Comparison of ENCODE assay signal across 8 cellular contexts in the genomic region with DNA sequence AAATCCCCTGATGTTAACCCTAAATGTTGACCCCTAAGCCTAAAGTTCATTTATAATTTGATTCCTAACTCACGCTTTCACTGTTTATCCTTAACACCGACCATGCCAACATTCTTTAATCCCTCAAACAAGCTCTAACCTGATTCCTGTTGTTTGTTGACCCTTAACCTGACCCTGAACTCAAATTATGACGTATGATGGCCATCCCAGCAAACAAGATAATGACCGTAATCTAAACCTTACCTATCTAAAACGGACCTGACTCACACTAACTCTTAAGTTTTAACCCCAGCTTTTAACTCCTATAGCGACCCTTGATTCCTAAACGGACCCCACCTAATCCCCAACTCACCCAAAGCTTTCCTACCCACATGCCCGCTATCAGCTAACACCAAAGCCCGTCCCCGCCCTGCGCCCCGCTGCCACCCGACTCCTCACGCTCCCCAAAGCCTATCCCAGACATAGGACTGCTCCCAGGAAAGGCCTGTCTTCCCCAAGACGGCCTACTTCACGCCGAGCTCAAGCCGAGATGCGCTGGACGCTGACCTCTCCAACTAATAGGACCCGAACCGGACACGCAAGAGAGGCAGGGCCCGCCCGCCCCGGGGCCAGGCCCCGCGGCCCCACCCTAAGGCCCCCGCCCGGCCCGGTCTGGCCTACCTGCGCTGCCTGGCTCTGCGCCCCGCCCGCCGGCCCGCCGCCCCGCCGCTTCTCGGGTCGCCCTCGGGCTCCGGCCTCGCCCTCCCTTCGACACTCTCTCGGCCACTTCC. TPM values are rescaled to one million over a fixed set of nuclear protein-coding genes. Genes with fewer than 3 reads are reported as not detected.
DNase-seq lines count a peak whose midpoint lies in the region; ATAC-seq and TF ChIP-seq lines count a peak whose summit lies in the region.

No MANE protein-coding gene starts in this region.

- TF ChIP-seq POLR2A in gastroesophageal sphincter (IDR thresholded peaks at IDR 0.05), result peak; percentile 87 to 88

- no peaks in the 10 kb centered on the region for H3K27me3 ChIP-seq in WERI-Rb-1 (ENCODE audit: insufficient read depth, low read depth, severe bottlenecking)
- H3K27me3 ChIP-seq in gastroesophageal sphincter, result no peaks in the 10 kb centered on the region
- H3K27me3 ChIP-seq in smooth muscle cell (ENCODE audit: low read depth), result no peaks in the 10 kb centered on the region

- peak overlapping the region; percentile 86 for H3K9ac ChIP-seq in smooth muscle cell (ENCODE audit: low read depth)

- peaks cover 54% of the 10 kb centered on the region for H4K20me1 ChIP-seq in smooth muscle cell (ENCODE audit: low read depth)

- TF ChIP-seq EP300 in gastroesophageal sphincter (IDR thresholded peaks at IDR 0.05), result no peak

- H3K9me3 ChIP-seq in WERI-Rb-1 (ENCODE audit: severe bottlenecking), result no peaks in the 10 kb centered on the region
- no peaks in the 10 kb centered on the region for H3K9me3 ChIP-seq in gastroesophageal sphincter
- no peaks in the 10 kb centered on the region for H3K9me3 ChIP-seq in smooth muscle cell (replicated peaks; ENCODE audit: low read depth)

- intact Hi-C loops in posterior vena cava (cut with DNase I), result no loop called here

- peaks cover 75% of the 10 kb centered on the region for H3K79me2 ChIP-seq in smooth muscle cell (ENCODE audit: low read depth)

- H2AFZ ChIP-seq in smooth muscle cell (ENCODE audit: low read depth), result no peak overlapping the region

- ATAC-seq in gastroesophageal sphincter (no peak), HG02678 (IDR thresholded peaks at IDR 0.05; ENCODE audit: unreplicated experiment) (no peak)

- 0% methylated on average over 7 to 12 of the region's 47 CpGs for WGBS in gastroesophageal sphincter (ENCODE audit: low coverage in 1 of 2), 2 donors
- WGBS in smooth muscle cell (ENCODE audit: low lambda C conversion rate), result under 1% methylated on average over 29 of the region's 47 CpGs

- H3K27ac ChIP-seq in WERI-Rb-1 (peak overlapping the region; percentile 83), gastroesophageal sphincter (peak overlapping the region; percentile 97 to 100 (median 98)), smooth muscle cell (ENCODE audit: low read depth) (peak overlapping the region; percentile 94)

- H3K4me2 ChIP-seq in smooth muscle cell, result peak overlapping the region; percentile 92

- DNase-seq in stimulated activated CD4-positive, alpha-beta T cell treated with anti-CD3 and anti-CD28 coated beads, Interleukin-2, amount 100 ng/mL, for 24 hours, result peak; percentile 44 to 50
- no peak for DNase-seq in stimulated activated CD4-positive, alpha-beta T cell treated with anti-CD3 and anti-CD28 coated beads, Interleukin-12 subunit alpha, Interleukin-12 subunit beta, amount 100 ng/mL, for 4 hours
- no peak for DNase-seq in WERI-Rb-1
- DNase-seq in smooth muscle cell (lab: John Stamatoyannopoulos, UW; ENCODE audit: unreplicated experiment), result no peak
- no peak for DNase-seq in activated effector memory CD4-positive, alpha-beta T cell treated with Interleukin-2 at 50 U/mL for 16 hours
- DNase-seq in posterior vena cava (ENCODE audit: low spot score), result no peak

- no peak for TF ChIP-seq CTCF in WERI-Rb-1 (IDR thresholded peaks at IDR 0.05; ENCODE audit: low read depth, low read length)
- no peak for TF ChIP-seq CTCF in gastroesophageal sphincter (IDR thresholded peaks at IDR 0.05)
- no peak for TF ChIP-seq CTCF in smooth muscle cell (IDR thresholded peaks at IDR 0.05; ENCODE audit: borderline replicate concordance, insufficient read depth, poor library complexity, severe bottlenecking)

- peak overlapping the region; percentile 57 for H3K4me3 ChIP-seq in WERI-Rb-1 (ENCODE audit: low read depth, low read length)
- peak overlapping the region; percentile 79 to 85 for H3K4me3 ChIP-seq in gastroesophageal sphincter
- H3K4me3 ChIP-seq in smooth muscle cell, result peak overlapping the region; percentile 83

- peaks cover under 1 to 75% (median 24%) of the 10 kb centered on the region in 3 donors for H3K4me1 ChIP-seq in gastroesophageal sphincter
- peaks cover 49% of the 10 kb centered on the region for H3K4me1 ChIP-seq in smooth muscle cell (ENCODE audit: low read depth)

- H3K36me3 ChIP-seq in WERI-Rb-1 (peaks cover 30% of the 10 kb centered on the region), gastroesophageal sphincter (peaks cover 0 to 28% of the 10 kb centered on the region in 2 donors), smooth muscle cell (ENCODE audit: low read depth) (no peaks in the 10 kb centered on the region)

- H3F3A ChIP-seq in smooth muscle cell (ENCODE audit: low read depth), result peaks cover 27% of the 10 kb centered on the region

RNA-seq across cellular contexts. Expression of gene TLN1, which starts 0.4 kb away (rescaled TPM):
- 1,000 to 10,000 TPM in 3 of 4 donors, 100 to 1,000 TPM in 1; 888 to 1,583 (median 1,047) TPM for total RNA-seq in gastroesophageal sphincter
- 130 and 150 TPM in 2 replicates for total RNA-seq in smooth muscle cell
- polyA plus RNA-seq in smooth muscle cell, result 112 and 145 TPM in 2 replicates
- 100 to 1,000 TPM; 816 to 836 TPM for total RNA-seq in posterior vena cava

RNA-seq across cellular contexts. Expression of gene CREB3, which starts 0.9 kb away (rescaled TPM):
- 100 to 1,000 TPM in 1 of 4 donors, 10 to 100 TPM in 3; 75.0 to 104 (median 83.7) TPM for total RNA-seq in gastroesophageal sphincter
- 66.9 and 73.5 TPM in 2 replicates for total RNA-seq in smooth muscle cell
- 81.0 and 99.2 TPM in 2 replicates for polyA plus RNA-seq in smooth muscle cell
- total RNA-seq in posterior vena cava, result 10 to 100 TPM; 41.7 to 53.0 TPM

RNA-seq across cellular contexts. Expression of gene GBA2, which starts 17.4 kb away (rescaled TPM):
- total RNA-seq in gastroesophageal sphincter (10 to 100 TPM; 35.3 to 81.1 (median 54.3) TPM), smooth muscle cell (33.8 and 37.8 TPM in 2 replicates), posterior vena cava (10 to 100 TPM; 50.1 to 57.7 TPM)
- polyA plus RNA-seq in smooth muscle cell, result 35.3 and 52.7 TPM in 2 replicates

RNA-seq across cellular contexts. Expression of gene RGP1, which starts 17.5 kb away (rescaled TPM):
- total RNA-seq in gastroesophageal sphincter (10 to 100 TPM; 19.7 to 34.4 (median 23.4) TPM), smooth muscle cell (15.3 and 18.3 TPM in 2 replicates), posterior vena cava (10 to 100 TPM; 27.8 to 29.5 TPM)
- 12.8 and 14.6 TPM in 2 replicates for polyA plus RNA-seq in smooth muscle cell

RNA-seq across cellular contexts. Expression of gene MSMP, which starts 22.5 kb away (rescaled TPM):
- total RNA-seq in gastroesophageal sphincter (1 to 10 TPM in 1 of 4 donors, not detected in 3; 2.0 TPM), smooth muscle cell (not detected in 2 replicates), posterior vena cava (1 to 10 TPM in 1 of 2 donors, not detected in 1; 1.7 TPM)
- not detected in 2 replicates for polyA plus RNA-seq in smooth muscle cell

Comparison
In these comparisons a context has a peak if more than half of its experiments do, and no peak if none do; other contexts are left out.
1. DNase-seq: peak in stimulated activated CD4-positive, alpha-beta T cell treated with anti-CD3 and anti-CD28 coated beads, Interleukin-2, amount 100 ng/mL, for 24 hours (2 of 2); none in stimulated activated CD4-positive, alpha-beta T cell treated with anti-CD3 and anti-CD28 coated beads, Interleukin-12 subunit alpha, Interleukin-12 subunit beta, amount 100 ng/mL, for 4 hours (single experiment), WERI-Rb-1 (single experiment), smooth muscle cell (single experiment), activated effector memory CD4-positive, alpha-beta T cell treated with Interleukin-2 at 50 U/mL for 16 hours (single experiment) and posterior vena cava (single experiment).
2. Peak in every context shown above with its lines, with median percentiles within 50 percentile points of each other: H3K27ac ChIP-seq and H3K4me3 ChIP-seq.